In genomic region chr6:30955367-30956042, GRCh38 we compare ENCODE assay signal across 1 cellular context.
A peak's percentile ranks its signal among the peaks of the same experiment; 100 is the strongest.
TF ChIP-seq lines count a peak whose summit lies in the region.

No MANE protein-coding gene starts in this region.

TF ChIP-seq in K562, 482 proteins besides CTCF, POLR2A, EP300 and RAD21 (continued from another document):
- peak; percentile 65; the same call in 1 of the 2 replicates for TF ChIP-seq PATZ1 (CRISPR knock-in tag; IDR thresholded peaks at IDR 0.05; ENCODE audit: borderline replicate concordance)
- TF ChIP-seq CBFA2T2 (conservative IDR thresholded peaks at IDR 0.05): peak; percentile 29; the same call in 1 of the 2 replicates
- TF ChIP-seq NCOA1 (IDR thresholded peaks at IDR 0.05; ENCODE audit: low read depth): peak; percentile 97
- peak; percentile 32; the same call in 1 of the 2 replicates for TF ChIP-seq ELF1 (tag; IDR thresholded peaks at IDR 0.05)
- peak; percentile 76 for TF ChIP-seq RUNX1 (IDR thresholded peaks at IDR 0.05; ENCODE audit: low read depth)
- TF ChIP-seq NR3C1 (CRISPR knock-in tag; IDR thresholded peaks at IDR 0.05): no peak
- peak; percentile 54; the same call in 1 of the 2 replicates for TF ChIP-seq ZNF24 (IDR thresholded peaks at IDR 0.05)
- peak; percentile 82 for TF ChIP-seq HES1 (IDR thresholded peaks at IDR 0.05; ENCODE audit: low read depth)
- TF ChIP-seq ZNF282 (CRISPR knock-in tag; IDR thresholded peaks at IDR 0.05): no peak
- peak; percentile 68 for TF ChIP-seq JUND (IDR thresholded peaks at IDR 0.05; ENCODE audit: borderline replicate concordance, low read depth, low read length)
- TF ChIP-seq JUND (tag; IDR thresholded peaks at IDR 0.05; ENCODE audit: borderline replicate concordance, low read depth, low read length): no peak; the same call in 2 of the 3 replicates
- TF ChIP-seq LCOR (CRISPR knock-in tag; IDR thresholded peaks at IDR 0.05): 0 out of 2 replicates have a peak, but pooled peaks have one; percentile 33
- TF ChIP-seq DPF2 (IDR thresholded peaks at IDR 0.05): peak; percentile 64; the same call in 1 of the 2 replicates
- peak in 1 of 2 experiments; percentile 58; a peak in 1 of 4 replicates for TF ChIP-seq ZMIZ1 (IDR thresholded peaks at IDR 0.05; ENCODE audit: low read depth in 2 of 2, low read length in 2 of 2)
- TF ChIP-seq GABPA (tag; conservative IDR thresholded peaks at IDR 0.05; ENCODE audit: low read depth): peak; percentile 96
- TF ChIP-seq MAFK (IDR thresholded peaks at IDR 0.05; ENCODE audit: low read length): no peak
- 0 out of 2 replicates have a peak, but pooled peaks have one; percentile 25 for TF ChIP-seq HDAC8 (tag; IDR thresholded peaks at IDR 0.05)
- TF ChIP-seq TBP (optimal IDR thresholded peaks at IDR 0.05; ENCODE audit: low read depth, low read length): peak; percentile 91
- TF ChIP-seq VEZF1 (CRISPR knock-in tag; IDR thresholded peaks at IDR 0.05): peak; percentile 97
- peak; percentile 89 for TF ChIP-seq RB1 (IDR thresholded peaks at IDR 0.05; ENCODE audit: low read depth)
